Comparison of ENCODE assay signal across 19 cellular contexts in genomic region chr3:122936335-122936734, GRCh38.
A peak's percentile ranks its signal among the peaks of the same experiment; 100 is the strongest.
DNase-seq lines count a peak whose midpoint lies in the region; ATAC-seq and TF ChIP-seq lines count a peak whose summit lies in the region.
"Had no signal": no experiment of that assay in that cellular context is flagged by ENCODE, and none has a peak within 500 bp of the region (broad histone marks: within the 10 kb centered on the region; RNA-seq: fewer than 3 reads in every experiment).

No MANE protein-coding gene starts in this region.

- H3K9me3 Mint-ChIP-seq in neural crest cell: no peaks in the 10 kb centered on the region
- H3K9me3 Mint-ChIP-seq: activated naive CD4-positive, alpha-beta T cell treated with anti-CD3 and anti-CD28 coated beads, Interleukin-2, amount 50 U/mL, for 24 hours; T-helper 1 cell treated with Interleukin-12 subunit alpha and Interleukin-12 subunit beta and Interleukin-4 antibody, amounts not matched to agents 30 μg/mL and 1 μg/mL, for 36 hours had no signal

- ATAC-seq in GM21825 (IDR thresholded peaks at IDR 0.05; ENCODE audit: unreplicated experiment) (no peak), HG03460 (IDR thresholded peaks at IDR 0.05; ENCODE audit: unreplicated experiment) (no peak)
- ATAC-seq: PC-3 had no signal

- TF ChIP-seq CTCF in neural crest cell (conservative IDR thresholded peaks at IDR 0.05): no peak

- peaks cover 14% of the 10 kb centered on the region for H3K4me1 Mint-ChIP-seq in neural crest cell
- H3K4me1 Mint-ChIP-seq: activated naive CD4-positive, alpha-beta T cell treated with anti-CD3 and anti-CD28 coated beads, Interleukin-2, amount 50 U/mL, for 24 hours had no signal

- DNase-seq in Ammon's horn (ENCODE audit: low spot score): peak; percentile 37
- peak; percentile 89 to 97 for DNase-seq in NCI-H446 (lab: John Stamatoyannopoulos, UW)
- DNase-seq in cerebellar cortex (ENCODE audit: low spot score): peak; percentile 78
- DNase-seq in neural crest cell (ENCODE audit: low read depth, low spot score): no peak
- DNase-seq in cortex of kidney (lab: John Stamatoyannopoulos, UW): no peak
- no peak for DNase-seq in NCI-H146 treated with DMSO at 0.1 percent for 48 hours (lab: John Stamatoyannopoulos, UW; ENCODE audit: unreplicated experiment)
- DNase-seq: activated CD4-positive, alpha-beta T cell treated with anti-CD3 and anti-CD28 coated beads for 48 hours; activated T-cell treated with anti-CD3 and anti-CD28 coated beads, Interleukin-2, amount 50 U/mL, for 48 hours; aorta; erythroblast; foreskin fibroblast; KG1; NCI-H187; NCI-H226; PC-3 had no signal

- H3K27me3 Mint-ChIP-seq in neural crest cell (ENCODE audit: low read depth): no peaks in the 10 kb centered on the region
- H3K27me3 Mint-ChIP-seq: activated naive CD4-positive, alpha-beta T cell treated with anti-CD3 and anti-CD28 coated beads, Interleukin-2, amount 50 U/mL, for 24 hours had no signal

- H3K36me3 Mint-ChIP-seq in neural crest cell (ENCODE audit: low read depth): peaks cover 2% of the 10 kb centered on the region
- H3K36me3 Mint-ChIP-seq: activated naive CD4-positive, alpha-beta T cell treated with anti-CD3 and anti-CD28 coated beads, Interleukin-2, amount 50 U/mL, for 24 hours had no signal

- peak overlapping the region; percentile 0 for H3K27ac Mint-ChIP-seq in neural crest cell (ENCODE audit: unreplicated experiment)
- H3K27ac Mint-ChIP-seq: activated naive CD4-positive, alpha-beta T cell treated with anti-CD3 and anti-CD28 coated beads, Interleukin-2, amount 50 U/mL, for 24 hours; T-helper 1 cell treated with Interleukin-12 subunit alpha and Interleukin-12 subunit beta and Interleukin-4 antibody, amounts not matched to agents 30 μg/mL and 1 μg/mL, for 36 hours had no signal

- no peak overlapping the region for H3K4me3 Mint-ChIP-seq in neural crest cell
- H3K4me3 Mint-ChIP-seq: activated naive CD4-positive, alpha-beta T cell treated with anti-CD3 and anti-CD28 coated beads, Interleukin-2, amount 50 U/mL, for 24 hours; T-helper 1 cell treated with Interleukin-12 subunit alpha and Interleukin-12 subunit beta and Interleukin-4 antibody, amounts not matched to agents 30 μg/mL and 1 μg/mL, for 36 hours had no signal

Comparison
In these comparisons a context has a peak if more than half of its experiments do, and no peak if none do; other contexts are left out.
1. DNase-seq: peak in Ammon's horn (single experiment), NCI-H446 (2 of 2) and cerebellar cortex (single experiment); none in neural crest cell (single experiment), cortex of kidney (single experiment) and NCI-H146 treated with DMSO at 0.1 percent for 48 hours (single experiment).